2 cellular contexts compared by ENCODE assay signal in the genomic region with DNA sequence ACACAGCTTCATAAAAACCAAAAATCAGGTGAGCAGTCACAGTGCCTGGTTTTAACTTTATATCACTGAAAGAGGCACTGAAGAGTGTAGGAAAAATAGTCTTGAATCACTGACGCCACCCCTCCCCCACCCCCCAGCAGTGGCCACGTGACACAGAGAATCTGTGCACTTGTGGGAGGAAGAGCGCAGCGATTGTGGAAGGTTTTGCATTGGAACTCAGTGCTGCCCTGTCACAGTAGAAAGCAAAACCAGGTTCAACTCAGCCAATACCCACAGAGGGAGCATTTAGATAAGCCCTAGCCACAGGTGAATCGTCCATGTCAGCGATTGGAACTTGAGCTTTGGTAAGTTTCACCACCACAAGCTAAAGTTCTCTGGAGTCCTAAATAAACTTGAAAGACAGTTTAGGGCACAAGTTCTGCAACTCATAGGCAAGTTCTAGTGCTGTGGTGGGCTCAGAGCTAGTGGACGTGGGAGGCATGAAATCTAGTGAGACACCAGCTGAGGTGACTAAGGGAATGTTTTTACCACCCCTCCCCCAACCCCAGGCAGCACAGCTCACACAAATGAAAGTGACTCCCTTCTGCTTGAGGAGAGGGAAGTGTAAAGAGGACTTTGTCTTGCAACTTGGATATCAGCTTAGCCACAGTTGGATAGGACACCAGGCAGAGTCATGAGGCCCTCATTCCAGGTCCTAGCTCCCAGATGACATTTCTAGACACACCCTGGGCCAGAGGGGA.
TF ChIP-seq lines count a peak whose summit lies in the region.

No MANE protein-coding gene starts in this region.

TF ChIP-seq in GM23338, 12 proteins besides CTCF, POLR2A, EP300 and RAD21:
- TF ChIP-seq NANOG (IDR thresholded peaks at IDR 0.05; ENCODE audit: borderline replicate concordance) (no peak), STAT1 (IDR thresholded peaks at IDR 0.05; ENCODE audit: unreplicated experiment) (no peak), POLR2AphosphoS5 (IDR thresholded peaks at IDR 0.05; ENCODE audit: low read depth) (no peak), ZNF331 (CRISPR knock-in tag; IDR thresholded peaks at IDR 0.05; ENCODE audit: low read depth) (no peak)
- TF ChIP-seq, protein P1, sequence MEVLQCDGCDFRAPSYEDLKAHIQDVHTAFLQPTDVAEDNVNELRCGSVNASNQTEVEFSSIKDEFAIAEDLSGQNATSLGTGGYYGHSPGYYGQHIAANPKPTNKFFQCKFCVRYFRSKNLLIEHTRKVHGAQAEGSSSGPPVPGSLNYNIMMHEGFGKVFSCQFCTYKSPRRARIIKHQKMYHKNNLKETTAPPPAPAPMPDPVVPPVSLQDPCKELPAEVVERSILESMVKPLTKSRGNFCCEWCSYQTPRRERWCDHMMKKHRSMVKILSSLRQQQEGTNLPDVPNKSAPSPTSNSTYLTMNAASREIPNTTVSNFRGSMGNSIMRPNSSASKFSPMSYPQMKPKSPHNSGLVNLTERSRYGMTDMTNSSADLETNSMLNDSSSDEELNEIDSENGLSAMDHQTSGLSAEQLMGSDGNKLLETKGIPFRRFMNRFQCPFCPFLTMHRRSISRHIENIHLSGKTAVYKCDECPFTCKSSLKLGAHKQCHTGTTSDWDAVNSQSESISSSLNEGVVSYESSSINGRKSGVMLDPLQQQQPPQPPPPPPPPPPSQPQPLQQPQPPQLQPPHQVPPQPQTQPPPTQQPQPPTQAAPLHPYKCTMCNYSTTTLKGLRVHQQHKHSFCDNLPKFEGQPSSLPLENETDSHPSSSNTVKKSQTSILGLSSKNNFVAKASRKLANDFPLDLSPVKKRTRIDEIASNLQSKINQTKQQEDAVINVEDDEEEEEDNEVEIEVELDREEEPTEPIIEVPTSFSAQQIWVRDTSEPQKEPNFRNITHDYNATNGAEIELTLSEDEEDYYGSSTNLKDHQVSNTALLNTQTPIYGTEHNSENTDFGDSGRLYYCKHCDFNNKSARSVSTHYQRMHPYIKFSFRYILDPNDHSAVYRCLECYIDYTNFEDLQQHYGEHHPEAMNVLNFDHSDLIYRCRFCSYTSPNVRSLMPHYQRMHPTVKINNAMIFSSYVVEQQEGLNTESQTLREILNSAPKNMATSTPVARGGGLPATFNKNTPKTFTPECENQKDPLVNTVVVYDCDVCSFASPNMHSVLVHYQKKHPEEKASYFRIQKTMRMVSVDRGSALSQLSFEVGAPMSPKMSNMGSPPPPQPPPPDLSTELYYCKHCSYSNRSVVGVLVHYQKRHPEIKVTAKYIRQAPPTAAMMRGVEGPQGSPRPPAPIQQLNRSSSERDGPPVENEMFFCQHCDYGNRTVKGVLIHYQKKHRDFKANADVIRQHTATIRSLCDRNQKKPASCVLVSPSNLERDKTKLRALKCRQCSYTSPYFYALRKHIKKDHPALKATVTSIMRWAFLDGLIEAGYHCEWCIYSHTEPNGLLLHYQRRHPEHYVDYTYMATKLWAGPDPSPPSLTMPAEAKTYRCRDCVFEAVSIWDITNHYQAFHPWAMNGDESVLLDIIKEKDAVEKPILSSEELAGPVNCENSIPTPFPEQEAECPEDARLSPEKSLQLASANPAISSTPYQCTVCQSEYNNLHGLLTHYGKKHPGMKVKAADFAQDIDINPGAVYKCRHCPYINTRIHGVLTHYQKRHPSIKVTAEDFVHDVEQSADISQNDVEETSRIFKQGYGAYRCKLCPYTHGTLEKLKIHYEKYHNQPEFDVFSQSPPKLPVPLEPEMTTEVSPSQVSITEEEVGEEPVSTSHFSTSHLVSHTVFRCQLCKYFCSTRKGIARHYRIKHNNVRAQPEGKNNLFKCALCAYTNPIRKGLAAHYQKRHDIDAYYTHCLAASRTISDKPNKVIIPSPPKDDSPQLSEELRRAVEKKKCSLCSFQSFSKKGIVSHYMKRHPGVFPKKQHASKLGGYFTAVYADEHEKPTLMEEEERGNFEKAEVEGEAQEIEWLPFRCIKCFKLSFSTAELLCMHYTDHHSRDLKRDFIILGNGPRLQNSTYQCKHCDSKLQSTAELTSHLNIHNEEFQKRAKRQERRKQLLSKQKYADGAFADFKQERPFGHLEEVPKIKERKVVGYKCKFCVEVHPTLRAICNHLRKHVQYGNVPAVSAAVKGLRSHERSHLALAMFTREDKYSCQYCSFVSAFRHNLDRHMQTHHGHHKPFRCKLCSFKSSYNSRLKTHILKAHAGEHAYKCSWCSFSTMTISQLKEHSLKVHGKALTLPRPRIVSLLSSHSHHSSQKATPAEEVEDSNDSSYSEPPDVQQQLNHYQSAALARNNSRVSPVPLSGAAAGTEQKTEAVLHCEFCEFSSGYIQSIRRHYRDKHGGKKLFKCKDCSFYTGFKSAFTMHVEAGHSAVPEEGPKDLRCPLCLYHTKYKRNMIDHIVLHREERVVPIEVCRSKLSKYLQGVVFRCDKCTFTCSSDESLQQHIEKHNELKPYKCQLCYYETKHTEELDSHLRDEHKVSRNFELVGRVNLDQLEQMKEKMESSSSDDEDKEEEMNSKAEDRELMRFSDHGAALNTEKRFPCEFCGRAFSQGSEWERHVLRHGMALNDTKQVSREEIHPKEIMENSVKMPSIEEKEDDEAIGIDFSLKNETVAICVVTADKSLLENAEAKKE (CRISPR knock-in tag; IDR thresholded peaks at IDR 0.05): no peak
- TF ChIP-seq, protein P2, sequence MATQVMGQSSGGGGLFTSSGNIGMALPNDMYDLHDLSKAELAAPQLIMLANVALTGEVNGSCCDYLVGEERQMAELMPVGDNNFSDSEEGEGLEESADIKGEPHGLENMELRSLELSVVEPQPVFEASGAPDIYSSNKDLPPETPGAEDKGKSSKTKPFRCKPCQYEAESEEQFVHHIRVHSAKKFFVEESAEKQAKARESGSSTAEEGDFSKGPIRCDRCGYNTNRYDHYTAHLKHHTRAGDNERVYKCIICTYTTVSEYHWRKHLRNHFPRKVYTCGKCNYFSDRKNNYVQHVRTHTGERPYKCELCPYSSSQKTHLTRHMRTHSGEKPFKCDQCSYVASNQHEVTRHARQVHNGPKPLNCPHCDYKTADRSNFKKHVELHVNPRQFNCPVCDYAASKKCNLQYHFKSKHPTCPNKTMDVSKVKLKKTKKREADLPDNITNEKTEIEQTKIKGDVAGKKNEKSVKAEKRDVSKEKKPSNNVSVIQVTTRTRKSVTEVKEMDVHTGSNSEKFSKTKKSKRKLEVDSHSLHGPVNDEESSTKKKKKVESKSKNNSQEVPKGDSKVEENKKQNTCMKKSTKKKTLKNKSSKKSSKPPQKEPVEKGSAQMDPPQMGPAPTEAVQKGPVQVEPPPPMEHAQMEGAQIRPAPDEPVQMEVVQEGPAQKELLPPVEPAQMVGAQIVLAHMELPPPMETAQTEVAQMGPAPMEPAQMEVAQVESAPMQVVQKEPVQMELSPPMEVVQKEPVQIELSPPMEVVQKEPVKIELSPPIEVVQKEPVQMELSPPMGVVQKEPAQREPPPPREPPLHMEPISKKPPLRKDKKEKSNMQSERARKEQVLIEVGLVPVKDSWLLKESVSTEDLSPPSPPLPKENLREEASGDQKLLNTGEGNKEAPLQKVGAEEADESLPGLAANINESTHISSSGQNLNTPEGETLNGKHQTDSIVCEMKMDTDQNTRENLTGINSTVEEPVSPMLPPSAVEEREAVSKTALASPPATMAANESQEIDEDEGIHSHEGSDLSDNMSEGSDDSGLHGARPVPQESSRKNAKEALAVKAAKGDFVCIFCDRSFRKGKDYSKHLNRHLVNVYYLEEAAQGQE (IDR thresholded peaks at IDR 0.05; ENCODE audit: unreplicated experiment): no peak

TF ChIP-seq in K562, 482 proteins besides CTCF, POLR2A, EP300 and RAD21 (continues in another document):
- TF ChIP-seq, protein P3, sequence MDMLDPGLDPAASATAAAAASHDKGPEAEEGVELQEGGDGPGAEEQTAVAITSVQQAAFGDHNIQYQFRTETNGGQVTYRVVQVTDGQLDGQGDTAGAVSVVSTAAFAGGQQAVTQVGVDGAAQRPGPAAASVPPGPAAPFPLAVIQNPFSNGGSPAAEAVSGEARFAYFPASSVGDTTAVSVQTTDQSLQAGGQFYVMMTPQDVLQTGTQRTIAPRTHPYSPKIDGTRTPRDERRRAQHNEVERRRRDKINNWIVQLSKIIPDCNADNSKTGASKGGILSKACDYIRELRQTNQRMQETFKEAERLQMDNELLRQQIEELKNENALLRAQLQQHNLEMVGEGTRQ (CRISPR knock-in tag; IDR thresholded peaks at IDR 0.05): peak; percentile 79
- TF ChIP-seq NR2C2 (CRISPR knock-in tag; IDR thresholded peaks at IDR 0.05) (no peak), NR2C2 (tag; IDR thresholded peaks at IDR 0.05) (no peak), ETV1 (tag; conservative IDR thresholded peaks at IDR 0.05; ENCODE audit: low read depth) (no peak), TSC22D4 (tag; IDR thresholded peaks at IDR 0.05) (no peak), ZKSCAN8 (CRISPR knock-in tag; IDR thresholded peaks at IDR 0.05) (no peak), KDM1A (IDR thresholded peaks at IDR 0.05) (peak; percentile 73 to 76; a peak in 3 of 4 replicates), GATAD2A (IDR thresholded peaks at IDR 0.05) (no peak), HNRNPUL1 (IDR thresholded peaks at IDR 0.05; ENCODE audit: low read length) (no peak), BHLHE40 (IDR thresholded peaks at IDR 0.05; ENCODE audit: low read length) (no peak), CBFA2T3 (IDR thresholded peaks at IDR 0.05) (0 out of 2 replicates have a peak, but pooled peaks have one; percentile 4), ZNF583 (CRISPR knock-in tag; IDR thresholded peaks at IDR 0.05) (no peak), NFIX (CRISPR knock-in tag; IDR thresholded peaks at IDR 0.05; ENCODE audit: low read depth) (no peak), ZNF717 (CRISPR knock-in tag; IDR thresholded peaks at IDR 0.05) (no peak), NFE2 (IDR thresholded peaks at IDR 0.05; ENCODE audit: low read depth) (0 out of 2 replicates have a peak, but pooled peaks have one; percentile 8), ZFP1 (CRISPR knock-in tag; IDR thresholded peaks at IDR 0.05) (no peak), DACH1 (IDR thresholded peaks at IDR 0.05; ENCODE audit: partially characterized antibody) (no peak), ZC3H11A (IDR thresholded peaks at IDR 0.05; ENCODE audit: low read depth, low read length) (no peak), ZNF263 (CRISPR knock-in tag; IDR thresholded peaks at IDR 0.05; ENCODE audit: borderline replicate concordance) (no peak), KLF13 (tag; IDR thresholded peaks at IDR 0.05; ENCODE audit: borderline replicate concordance, low read depth) (no peak), ETV5 (CRISPR knock-in tag; IDR thresholded peaks at IDR 0.05; ENCODE audit: low read depth) (no peak), RCOR1 (IDR thresholded peaks at IDR 0.05; ENCODE audit: borderline replicate concordance in 1 of 2, low read depth in 2 of 2, low read length in 2 of 2) (peak in 1 of 2 experiments; percentile 57; a peak in 1 of 4 replicates)
- TF ChIP-seq, protein P4, sequence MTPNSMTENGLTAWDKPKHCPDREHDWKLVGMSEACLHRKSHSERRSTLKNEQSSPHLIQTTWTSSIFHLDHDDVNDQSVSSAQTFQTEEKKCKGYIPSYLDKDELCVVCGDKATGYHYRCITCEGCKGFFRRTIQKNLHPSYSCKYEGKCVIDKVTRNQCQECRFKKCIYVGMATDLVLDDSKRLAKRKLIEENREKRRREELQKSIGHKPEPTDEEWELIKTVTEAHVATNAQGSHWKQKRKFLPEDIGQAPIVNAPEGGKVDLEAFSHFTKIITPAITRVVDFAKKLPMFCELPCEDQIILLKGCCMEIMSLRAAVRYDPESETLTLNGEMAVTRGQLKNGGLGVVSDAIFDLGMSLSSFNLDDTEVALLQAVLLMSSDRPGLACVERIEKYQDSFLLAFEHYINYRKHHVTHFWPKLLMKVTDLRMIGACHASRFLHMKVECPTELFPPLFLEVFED (CRISPR knock-in tag; conservative IDR thresholded peaks at IDR 0.05): no peak
- TF ChIP-seq, protein P5, sequence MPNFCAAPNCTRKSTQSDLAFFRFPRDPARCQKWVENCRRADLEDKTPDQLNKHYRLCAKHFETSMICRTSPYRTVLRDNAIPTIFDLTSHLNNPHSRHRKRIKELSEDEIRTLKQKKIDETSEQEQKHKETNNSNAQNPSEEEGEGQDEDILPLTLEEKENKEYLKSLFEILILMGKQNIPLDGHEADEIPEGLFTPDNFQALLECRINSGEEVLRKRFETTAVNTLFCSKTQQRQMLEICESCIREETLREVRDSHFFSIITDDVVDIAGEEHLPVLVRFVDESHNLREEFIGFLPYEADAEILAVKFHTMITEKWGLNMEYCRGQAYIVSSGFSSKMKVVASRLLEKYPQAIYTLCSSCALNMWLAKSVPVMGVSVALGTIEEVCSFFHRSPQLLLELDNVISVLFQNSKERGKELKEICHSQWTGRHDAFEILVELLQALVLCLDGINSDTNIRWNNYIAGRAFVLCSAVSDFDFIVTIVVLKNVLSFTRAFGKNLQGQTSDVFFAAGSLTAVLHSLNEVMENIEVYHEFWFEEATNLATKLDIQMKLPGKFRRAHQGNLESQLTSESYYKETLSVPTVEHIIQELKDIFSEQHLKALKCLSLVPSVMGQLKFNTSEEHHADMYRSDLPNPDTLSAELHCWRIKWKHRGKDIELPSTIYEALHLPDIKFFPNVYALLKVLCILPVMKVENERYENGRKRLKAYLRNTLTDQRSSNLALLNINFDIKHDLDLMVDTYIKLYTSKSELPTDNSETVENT (CRISPR knock-in tag; IDR thresholded peaks at IDR 0.05): no peak
- TF ChIP-seq, protein P6, sequence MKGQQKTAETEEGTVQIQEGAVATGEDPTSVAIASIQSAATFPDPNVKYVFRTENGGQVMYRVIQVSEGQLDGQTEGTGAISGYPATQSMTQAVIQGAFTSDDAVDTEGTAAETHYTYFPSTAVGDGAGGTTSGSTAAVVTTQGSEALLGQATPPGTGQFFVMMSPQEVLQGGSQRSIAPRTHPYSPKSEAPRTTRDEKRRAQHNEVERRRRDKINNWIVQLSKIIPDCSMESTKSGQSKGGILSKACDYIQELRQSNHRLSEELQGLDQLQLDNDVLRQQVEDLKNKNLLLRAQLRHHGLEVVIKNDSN (CRISPR knock-in tag; IDR thresholded peaks at IDR 0.05): peak; percentile 69
- TF ChIP-seq, protein P7, sequence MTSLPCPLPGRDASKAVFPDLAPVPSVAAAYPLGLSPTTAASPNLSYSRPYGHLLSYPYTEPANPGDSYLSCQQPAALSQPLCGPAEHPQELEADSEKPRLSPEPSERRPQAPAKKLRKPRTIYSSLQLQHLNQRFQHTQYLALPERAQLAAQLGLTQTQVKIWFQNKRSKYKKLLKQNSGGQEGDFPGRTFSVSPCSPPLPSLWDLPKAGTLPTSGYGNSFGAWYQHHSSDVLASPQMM (CRISPR knock-in tag; IDR thresholded peaks at IDR 0.05): no peak
- TF ChIP-seq, protein P8, sequence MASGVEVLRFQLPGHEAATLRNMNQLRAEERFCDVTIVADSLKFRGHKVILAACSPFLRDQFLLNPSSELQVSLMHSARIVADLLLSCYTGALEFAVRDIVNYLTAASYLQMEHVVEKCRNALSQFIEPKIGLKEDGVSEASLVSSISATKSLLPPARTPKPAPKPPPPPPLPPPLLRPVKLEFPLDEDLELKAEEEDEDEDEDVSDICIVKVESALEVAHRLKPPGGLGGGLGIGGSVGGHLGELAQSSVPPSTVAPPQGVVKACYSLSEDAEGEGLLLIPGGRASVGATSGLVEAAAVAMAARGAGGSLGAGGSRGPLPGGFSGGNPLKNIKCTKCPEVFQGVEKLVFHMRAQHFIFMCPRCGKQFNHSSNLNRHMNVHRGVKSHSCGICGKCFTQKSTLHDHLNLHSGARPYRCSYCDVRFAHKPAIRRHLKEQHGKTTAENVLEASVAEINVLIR (CRISPR knock-in tag; IDR thresholded peaks at IDR 0.05): no peak
